ENCODE assay signal across 14 cellular contexts in the genomic region with DNA sequence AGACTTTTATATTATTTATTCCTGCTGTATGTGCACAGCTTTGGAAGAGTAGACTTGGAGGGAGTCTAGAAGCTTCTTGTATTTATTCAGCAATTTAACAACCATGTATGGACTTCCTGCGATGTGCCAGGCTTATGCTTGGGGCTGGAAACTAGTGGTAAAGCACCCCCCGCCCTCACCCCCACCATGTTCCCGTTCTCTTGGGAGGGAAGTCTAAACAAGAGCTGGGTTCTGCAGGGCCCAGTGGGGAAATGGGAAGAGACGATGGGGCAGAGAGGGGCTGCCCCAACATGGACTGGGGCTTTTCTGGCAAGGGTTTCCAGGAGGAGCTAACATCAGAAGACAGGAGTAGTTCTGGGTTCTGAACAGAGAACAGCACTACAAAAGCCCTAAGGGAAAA. TPM values are rescaled to one million over a fixed set of nuclear protein-coding genes. Genes with fewer than 3 reads are reported as not detected.
DNase-seq lines count a peak whose midpoint lies in the region; FAIRE-seq lines count a peak whose summit lies in the region.
"Had no signal": no experiment of that assay in that cellular context is flagged by ENCODE, and none has a peak within 500 bp of the region (broad histone marks: within the 10 kb centered on the region; RNA-seq: fewer than 3 reads in every experiment).

No MANE protein-coding gene starts in this region.

- no peaks in the 10 kb centered on the region for H3K36me3 Mint-ChIP-seq in activated T-helper 1 cell treated with anti-CD3 and anti-CD28 coated beads, Interleukin-12 subunit alpha, Interleukin-12 subunit beta, Interleukin-2, Interleukin-4 antibody, amounts not matched to agents 30 ng/mL and 10 ng/mL and 1 ng/mL, durations not matched to agents 14 hours and 24 hours and 36 hours (ENCODE audit: low read depth)
- peaks cover 4 to 20% (median 12%) of the 10 kb centered on the region in 3 donors for H3K36me3 Mint-ChIP-seq in immature natural killer cell
- no peaks in the 10 kb centered on the region for H3K36me3 Mint-ChIP-seq in activated T-helper 2 cell treated with anti-CD3 and anti-CD28 coated beads, Interferon-gamma antibody, Interleukin-2, Interleukin-4, amounts not matched to agents 10 μg/mL and 5 μg/mL and 100 μg/mL, durations not matched to agents 14 hours and 24 hours and 36 hours (ENCODE audit: low read depth)
- H3K36me3 Mint-ChIP-seq: naive B cell had no signal

- peak; percentile 44 for FAIRE-seq in GM18507 (lab: Jason Lieb, UNC)
- FAIRE-seq: frontal cortex had no signal

- H3K4me3 Mint-ChIP-seq in activated T-helper 1 cell treated with anti-CD3 and anti-CD28 coated beads, Interleukin-12 subunit alpha, Interleukin-12 subunit beta, Interleukin-2, Interleukin-4 antibody, amounts not matched to agents 30 ng/mL and 10 ng/mL and 1 ng/mL, durations not matched to agents 14 hours and 24 hours and 36 hours: no peak overlapping the region
- H3K4me3 Mint-ChIP-seq in immature natural killer cell: peak overlapping the region; percentile 78 to 91 (median 84)
- no peak overlapping the region for H3K4me3 Mint-ChIP-seq in activated T-helper 2 cell treated with anti-CD3 and anti-CD28 coated beads, Interferon-gamma antibody, Interleukin-2, Interleukin-4, amounts not matched to agents 10 μg/mL and 5 μg/mL and 100 μg/mL, durations not matched to agents 14 hours and 24 hours and 36 hours (ENCODE audit: low read depth)
- H3K4me3 Mint-ChIP-seq: activated CD4-positive, alpha-beta T cell treated with anti-CD3 and anti-CD28 coated beads, Interleukin-2, amount 10 ng/mL, durations not matched to agents 7 days and 5 days had no signal

- no peaks in the 10 kb centered on the region for H3K9me3 Mint-ChIP-seq in activated T-helper 1 cell treated with anti-CD3 and anti-CD28 coated beads, Interleukin-12 subunit alpha, Interleukin-12 subunit beta, Interleukin-2, Interleukin-4 antibody, amounts not matched to agents 30 ng/mL and 10 ng/mL and 1 ng/mL, durations not matched to agents 14 hours and 24 hours and 36 hours
- H3K9me3 Mint-ChIP-seq in immature natural killer cell: no peaks in the 10 kb centered on the region
- H3K9me3 Mint-ChIP-seq in activated T-helper 2 cell treated with anti-CD3 and anti-CD28 coated beads, Interferon-gamma antibody, Interleukin-2, Interleukin-4, amounts not matched to agents 10 μg/mL and 5 μg/mL and 100 μg/mL, durations not matched to agents 14 hours and 24 hours and 36 hours: no peaks in the 10 kb centered on the region
- H3K9me3 Mint-ChIP-seq: activated CD4-positive, alpha-beta T cell treated with anti-CD3 and anti-CD28 coated beads, Interleukin-2, amount 10 ng/mL, durations not matched to agents 7 days and 5 days had no signal

- H3K4me3 ChIP-seq in skin epidermis: no peak overlapping the region

- no peak for DNase-seq in GM18507 (ENCODE audit: extremely low spot score, insufficient read length, low read depth)
- no peak for DNase-seq in activated T-helper 1 cell treated with anti-CD3 and anti-CD28 coated beads, Interleukin-12 subunit alpha, Interleukin-12 subunit beta, Interleukin-2, Interleukin-4 antibody, amounts not matched to agents 30 ng/mL and 10 ng/mL and 1 ng/mL, durations not matched to agents 14 hours and 24 hours and 36 hours (ENCODE audit: low spot score)
- DNase-seq in immature natural killer cell: no peak
- no peak for DNase-seq in Ammon's horn (ENCODE audit: low spot score)
- no peak for DNase-seq in activated T-helper 2 cell treated with anti-CD3 and anti-CD28 coated beads, Interferon-gamma antibody, Interleukin-2, Interleukin-4, amounts not matched to agents 10 μg/mL and 5 μg/mL and 100 μg/mL, durations not matched to agents 14 hours and 24 hours and 36 hours (ENCODE audit: low spot score)
- no peak for DNase-seq in activated CD8-positive, alpha-beta memory T cell treated with anti-CD3 and anti-CD28 coated beads, Interleukin-2, amount 50 U/mL, for 4 hours
- DNase-seq in ecto neural progenitor cell (ENCODE audit: low spot score): no peak
- DNase-seq: activated CD4-positive, alpha-beta T cell treated with anti-CD3 and anti-CD28 coated beads, Interleukin-2, amount 10 ng/mL, durations not matched to agents 7 days and 5 days; GOT3; naive B cell; NCI-H187 treated with DMSO at 0.1 percent for 48 hours had no signal

- H3K27me3 Mint-ChIP-seq in activated T-helper 1 cell treated with anti-CD3 and anti-CD28 coated beads, Interleukin-12 subunit alpha, Interleukin-12 subunit beta, Interleukin-2, Interleukin-4 antibody, amounts not matched to agents 30 ng/mL and 10 ng/mL and 1 ng/mL, durations not matched to agents 14 hours and 24 hours and 36 hours (ENCODE audit: insufficient read depth): no peaks in the 10 kb centered on the region
- H3K27me3 Mint-ChIP-seq in immature natural killer cell (ENCODE audit: low read depth in 3 of 3): peaks cover 3 to 10% (median 8%) of the 10 kb centered on the region in 3 donors
- no peaks in the 10 kb centered on the region for H3K27me3 Mint-ChIP-seq in activated T-helper 2 cell treated with anti-CD3 and anti-CD28 coated beads, Interferon-gamma antibody, Interleukin-2, Interleukin-4, amounts not matched to agents 10 μg/mL and 5 μg/mL and 100 μg/mL, durations not matched to agents 14 hours and 24 hours and 36 hours (ENCODE audit: low read depth)
- H3K27me3 Mint-ChIP-seq: activated CD4-positive, alpha-beta T cell treated with anti-CD3 and anti-CD28 coated beads, Interleukin-2, amount 10 ng/mL, durations not matched to agents 7 days and 5 days had no signal

- H3K27ac ChIP-seq in skin epidermis: peak overlapping the region in 17 of 21 experiments; percentile 10 to 88 (median 51)

- H3K27ac Mint-ChIP-seq in activated T-helper 1 cell treated with anti-CD3 and anti-CD28 coated beads, Interleukin-12 subunit alpha, Interleukin-12 subunit beta, Interleukin-2, Interleukin-4 antibody, amounts not matched to agents 30 ng/mL and 10 ng/mL and 1 ng/mL, durations not matched to agents 14 hours and 24 hours and 36 hours: peak overlapping the region; percentile 54
- peak overlapping the region; percentile 86 to 97 (median 93) for H3K27ac Mint-ChIP-seq in immature natural killer cell
- no peak overlapping the region for H3K27ac Mint-ChIP-seq in activated T-helper 2 cell treated with anti-CD3 and anti-CD28 coated beads, Interferon-gamma antibody, Interleukin-2, Interleukin-4, amounts not matched to agents 10 μg/mL and 5 μg/mL and 100 μg/mL, durations not matched to agents 14 hours and 24 hours and 36 hours

- intact Hi-C loops in activated T-helper 1 cell treated with anti-CD3 and anti-CD28 coated beads, Interleukin-12 subunit alpha, Interleukin-12 subunit beta, Interleukin-2, Interleukin-4 antibody, amounts not matched to agents 30 ng/mL and 10 ng/mL and 1 ng/mL, durations not matched to agents 14 hours and 24 hours and 36 hours (cut with micrococcal nuclease): loop anchor here (1.0 to 5.0 kb wide), 2 partner anchors 8 to 90 kb away; a partner anchor contains a TSS
- intact Hi-C loops in activated T-helper 2 cell treated with anti-CD3 and anti-CD28 coated beads, Interferon-gamma antibody, Interleukin-2, Interleukin-4, amounts not matched to agents 10 μg/mL and 5 μg/mL and 100 μg/mL, durations not matched to agents 14 hours and 24 hours and 36 hours (cut with micrococcal nuclease): no loop called here

- H3K4me1 Mint-ChIP-seq in activated T-helper 1 cell treated with anti-CD3 and anti-CD28 coated beads, Interleukin-12 subunit alpha, Interleukin-12 subunit beta, Interleukin-2, Interleukin-4 antibody, amounts not matched to agents 30 ng/mL and 10 ng/mL and 1 ng/mL, durations not matched to agents 14 hours and 24 hours and 36 hours (ENCODE audit: low read depth): peaks cover 45% of the 10 kb centered on the region
- peaks cover 90 to 96% of the 10 kb centered on the region in 2 donors for H3K4me1 Mint-ChIP-seq in immature natural killer cell
- H3K4me1 Mint-ChIP-seq in activated T-helper 2 cell treated with anti-CD3 and anti-CD28 coated beads, Interferon-gamma antibody, Interleukin-2, Interleukin-4, amounts not matched to agents 10 μg/mL and 5 μg/mL and 100 μg/mL, durations not matched to agents 14 hours and 24 hours and 36 hours (ENCODE audit: low read depth): peaks cover 32% of the 10 kb centered on the region

RNA-seq across cellular contexts. Expression of a gene that starts 8.0 kb away (rescaled TPM):
- 1.3 and 2.5 TPM in 2 replicates for total RNA-seq in activated T-helper 1 cell treated with anti-CD3 and anti-CD28 coated beads, Interleukin-12 subunit alpha, Interleukin-12 subunit beta, Interleukin-2, Interleukin-4 antibody, amounts not matched to agents 30 ng/mL and 10 ng/mL and 1 ng/mL, durations not matched to agents 14 hours and 24 hours and 36 hours
- 10 to 100 TPM; 36.7 to 45.6 (median 38.0) TPM for polyA plus RNA-seq in immature natural killer cell
- 0.66 and 1.7 TPM in 2 replicates for total RNA-seq in activated T-helper 2 cell treated with anti-CD3 and anti-CD28 coated beads, Interferon-gamma antibody, Interleukin-2, Interleukin-4, amounts not matched to agents 10 μg/mL and 5 μg/mL and 100 μg/mL, durations not matched to agents 14 hours and 24 hours and 36 hours

RNA-seq across cellular contexts. Expression of a gene that starts 11.0 kb away (rescaled TPM):
- total RNA-seq in activated T-helper 1 cell treated with anti-CD3 and anti-CD28 coated beads, Interleukin-12 subunit alpha, Interleukin-12 subunit beta, Interleukin-2, Interleukin-4 antibody, amounts not matched to agents 30 ng/mL and 10 ng/mL and 1 ng/mL, durations not matched to agents 14 hours and 24 hours and 36 hours: 4.6 and 5.3 TPM in 2 replicates
- polyA plus RNA-seq in immature natural killer cell: not detected
- total RNA-seq in activated T-helper 2 cell treated with anti-CD3 and anti-CD28 coated beads, Interferon-gamma antibody, Interleukin-2, Interleukin-4, amounts not matched to agents 10 μg/mL and 5 μg/mL and 100 μg/mL, durations not matched to agents 14 hours and 24 hours and 36 hours: 0.64 and 1.5 TPM in 2 replicates

RNA-seq across cellular contexts. Expression of a gene that starts 33.1 kb away (rescaled TPM):
- total RNA-seq in activated T-helper 1 cell treated with anti-CD3 and anti-CD28 coated beads, Interleukin-12 subunit alpha, Interleukin-12 subunit beta, Interleukin-2, Interleukin-4 antibody, amounts not matched to agents 30 ng/mL and 10 ng/mL and 1 ng/mL, durations not matched to agents 14 hours and 24 hours and 36 hours: 23.1 and 25.6 TPM in 2 replicates
- 10 to 100 TPM; 53.4 to 73.5 (median 58.8) TPM for polyA plus RNA-seq in immature natural killer cell
- total RNA-seq in activated T-helper 2 cell treated with anti-CD3 and anti-CD28 coated beads, Interferon-gamma antibody, Interleukin-2, Interleukin-4, amounts not matched to agents 10 μg/mL and 5 μg/mL and 100 μg/mL, durations not matched to agents 14 hours and 24 hours and 36 hours: 24.6 and 25.6 TPM in 2 replicates

RNA-seq across cellular contexts. Expression of a gene that starts 56.5 kb away (rescaled TPM):
- not detected in 2 replicates for total RNA-seq in activated T-helper 1 cell treated with anti-CD3 and anti-CD28 coated beads, Interleukin-12 subunit alpha, Interleukin-12 subunit beta, Interleukin-2, Interleukin-4 antibody, amounts not matched to agents 30 ng/mL and 10 ng/mL and 1 ng/mL, durations not matched to agents 14 hours and 24 hours and 36 hours
- polyA plus RNA-seq in immature natural killer cell: not detected
- total RNA-seq in activated T-helper 2 cell treated with anti-CD3 and anti-CD28 coated beads, Interferon-gamma antibody, Interleukin-2, Interleukin-4, amounts not matched to agents 10 μg/mL and 5 μg/mL and 100 μg/mL, durations not matched to agents 14 hours and 24 hours and 36 hours: not detected in 2 replicates
- total RNA-seq: activated CD4-positive, alpha-beta T cell treated with anti-CD3 and anti-CD28 coated beads, Interleukin-2, amount 10 ng/mL, durations not matched to agents 7 days and 5 days; Caco-2; frontal cortex had no signal

Comparison
In these comparisons a context has a peak if more than half of its experiments do, and no peak if none do; other contexts are left out.
1. H3K4me3 Mint-ChIP-seq: peak in immature natural killer cell (5 of 5); none in activated T-helper 1 cell treated with anti-CD3 and anti-CD28 coated beads, Interleukin-12 subunit alpha, Interleukin-12 subunit beta, Interleukin-2, Interleukin-4 antibody, amounts not matched to agents 30 ng/mL and 10 ng/mL and 1 ng/mL, durations not matched to agents 14 hours and 24 hours and 36 hours (single experiment) and activated T-helper 2 cell treated with anti-CD3 and anti-CD28 coated beads, Interferon-gamma antibody, Interleukin-2, Interleukin-4, amounts not matched to agents 10 μg/mL and 5 μg/mL and 100 μg/mL, durations not matched to agents 14 hours and 24 hours and 36 hours (single experiment).